In the genomic region with DNA sequence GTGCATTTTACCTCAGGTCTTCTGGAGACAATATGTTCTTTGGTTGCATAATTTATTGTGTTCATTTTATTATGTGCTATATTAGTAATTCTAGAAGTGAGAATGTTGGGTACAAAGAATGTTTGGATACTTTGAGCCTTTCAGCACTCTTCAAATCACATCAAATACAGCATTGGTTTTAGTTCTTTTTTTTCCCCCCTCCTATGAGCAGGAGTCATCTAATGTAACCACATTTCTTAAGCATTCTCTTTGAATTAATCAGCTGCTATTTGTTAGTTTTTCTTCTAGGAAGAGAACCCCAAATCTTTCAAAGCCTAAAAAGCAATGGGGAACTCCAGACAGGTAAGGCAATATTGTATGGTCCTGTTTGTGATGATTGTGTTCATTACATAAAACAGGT, we compare ENCODE assay signal across 25 cellular contexts. TPM values are rescaled to one million over a fixed set of nuclear protein-coding genes. Genes with fewer than 3 reads are reported as not detected.
"Had no signal": no experiment of that assay in that cellular context is flagged by ENCODE, and none has a peak within 500 bp of the region (broad histone marks: within the 10 kb centered on the region; RNA-seq: fewer than 3 reads in every experiment).

No MANE protein-coding gene starts in this region.

- H3K9me3 ChIP-seq: mucosa of descending colon, pancreas, prostate gland, spleen, stomach, testis, thyroid gland, upper lobe of right lung had no signal

- H3K36me3 ChIP-seq: heart right ventricle, left ventricle myocardium inferior, pancreas, prostate gland, spleen, stomach, thyroid gland, upper lobe of right lung had no signal

- H3K27me3 ChIP-seq: hepatocyte, pancreas, spleen, stomach, testis, thyroid gland, upper lobe of right lung had no signal

- H3K27ac ChIP-seq: heart right ventricle, hepatocyte, left ventricle myocardium inferior, pancreas, prostate gland, spleen, stomach, testis, thyroid gland, upper lobe of right lung had no signal

- ATAC-seq: heart right ventricle; mucosa of descending colon; naive thymus-derived CD4-positive, alpha-beta T cell; natural killer cell treated with Interleukin-12 subunit alpha and Interleukin-12 subunit beta and Interleukin-15 and Interleukin-18, amount 100 ng/mL, for 72 hours; pancreas; right cardiac atrium; sciatic nerve; upper lobe of right lung had no signal

- H2AFZ ChIP-seq: hepatocyte had no signal

- H3K4me3 ChIP-seq: heart right ventricle, hepatocyte, left ventricle myocardium inferior, lung, mucosa of descending colon, pancreas, prostate gland, spleen, stomach, testis, thyroid gland, upper lobe of right lung had no signal

- H3K79me2 ChIP-seq: hepatocyte had no signal

- H3K4me2 ChIP-seq: hepatocyte had no signal

- DNase-seq: heart right ventricle; islet precursor cell; left ventricle myocardium inferior; mesendoderm; mucosa of descending colon; naive thymus-derived CD4-positive, alpha-beta T cell; pancreas; posterior cingulate gyrus; retina; right cardiac atrium; small intestine; spleen; stimulated activated CD4-positive, alpha-beta T cell treated with anti-CD3 and anti-CD28 coated beads, Interleukin-4, amount 100 ng/mL, for 24 hours; stimulated activated naive CD4-positive, alpha-beta T cell; stomach; testis; thyroid gland; trophoblast cell; upper lobe of right lung had no signal

- H3K4me1 ChIP-seq: heart right ventricle, left ventricle myocardium inferior, pancreas, prostate gland, spleen, stomach, testis, thyroid gland, upper lobe of right lung had no signal

RNA-seq across cellular contexts. Expression of gene ARL9, which starts 46.7 kb away (rescaled TPM):
- total RNA-seq: hepatocyte; left ventricle myocardium inferior; lung; myocyte; natural killer cell treated with Interleukin-12 subunit alpha and Interleukin-12 subunit beta and Interleukin-15 and Interleukin-18, amount 100 ng/mL, for 72 hours; right cardiac atrium; sciatic nerve; upper lobe of right lung had no signal
- polyA plus RNA-seq: naive thymus-derived CD4-positive, alpha-beta T cell had no signal
